1 cellular context compared by ENCODE assay signal in the genomic region with DNA sequence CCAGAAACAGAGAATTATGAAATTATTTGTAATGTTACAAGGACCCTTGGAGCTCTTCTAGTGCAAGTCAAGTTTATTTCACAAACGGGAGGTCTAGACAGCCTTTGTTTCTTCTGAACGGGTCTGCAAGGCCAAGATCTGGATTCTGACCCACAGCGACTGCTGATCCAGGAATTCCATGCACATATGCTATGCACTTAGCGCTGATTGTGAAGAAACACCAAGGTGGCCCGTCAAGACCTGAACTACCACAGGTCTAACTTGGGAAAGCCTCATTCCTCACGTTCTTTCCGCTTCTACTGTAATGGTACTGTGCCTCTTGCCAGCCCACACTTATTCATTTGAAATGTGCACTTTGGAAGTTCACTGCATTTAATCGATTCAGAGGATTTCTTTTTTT.
TF ChIP-seq lines count a peak whose summit lies in the region.

No MANE protein-coding gene starts in this region.

TF ChIP-seq in H1, 55 proteins besides CTCF, POLR2A, EP300 and RAD21:
- TF ChIP-seq MAFK (IDR thresholded peaks at IDR 0.05; ENCODE audit: low read depth, low read length) (no peak), TEAD4 (IDR thresholded peaks at IDR 0.05; ENCODE audit: low read depth, low read length) (0 out of 2 replicates have a peak, but pooled peaks have one; percentile 26), RXRA (IDR thresholded peaks at IDR 0.05; ENCODE audit: insufficient read depth, low read depth, low read length) (no peak)
